In the genomic region with DNA sequence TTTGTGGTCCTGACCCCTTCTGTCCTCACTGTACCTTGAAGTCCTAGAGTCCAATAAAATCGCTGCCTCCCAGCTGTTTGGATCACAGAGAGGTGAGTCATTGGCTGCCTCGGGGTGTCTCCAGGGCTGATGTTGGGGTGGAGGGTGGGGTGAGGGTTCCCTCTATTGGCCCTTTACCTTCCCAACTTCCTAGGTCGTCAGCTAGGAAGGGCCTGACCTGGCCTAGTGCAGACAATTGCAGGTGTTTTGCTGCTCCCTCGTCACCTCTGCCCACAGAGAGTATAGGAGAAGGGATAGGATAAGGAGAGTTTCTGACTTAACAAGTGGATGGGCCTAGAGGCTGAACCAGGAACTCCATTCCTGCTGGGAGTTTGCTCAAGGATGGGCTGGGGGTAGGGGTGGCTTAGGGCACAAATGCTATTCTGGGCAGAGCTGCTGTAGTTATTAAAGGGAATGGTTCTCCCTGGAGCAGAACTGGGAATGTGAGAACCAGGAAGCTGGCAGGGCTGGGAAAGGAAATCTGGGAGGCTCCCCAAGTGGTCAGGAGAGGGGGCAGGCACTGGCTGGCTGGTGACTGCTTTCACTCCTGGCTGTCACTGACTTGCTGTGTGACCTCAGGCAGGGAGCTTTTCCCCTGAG, we compare ENCODE assay signal across 8 cellular contexts. TPM values are rescaled to one million over a fixed set of nuclear protein-coding genes. Genes with fewer than 3 reads are reported as not detected.
DNase-seq lines count a peak whose midpoint lies in the region; ATAC-seq, FAIRE-seq and TF ChIP-seq lines count a peak whose summit lies in the region.

No MANE protein-coding gene starts in this region.

- TF ChIP-seq CTCF in astrocyte (IDR thresholded peaks at IDR 0.05; ENCODE audit: insufficient read depth, low read depth, low read length) = no peak

- H3K36me3 Mint-ChIP-seq in IgD-negative memory B cell = no peaks in the 10 kb centered on the region
- no peaks in the 10 kb centered on the region for H3K36me3 Mint-ChIP-seq in astrocyte (ENCODE audit: low read depth, unreplicated experiment)
- peaks cover 23% of the 10 kb centered on the region for H3K36me3 Mint-ChIP-seq in stimulated activated effector memory CD8-positive, alpha-beta T cell treated with anti-CD3 and anti-CD28 coated beads, Interleukin-12 subunit alpha, Interleukin-12 subunit beta, amount 100 ng/mL, for 72 hours

- no peak overlapping the region for H2AFZ ChIP-seq in astrocyte (ENCODE audit: low read depth, low read length)

- H3K27ac Mint-ChIP-seq in IgD-negative memory B cell = peak overlapping the region; percentile 96 to 98 (median 98)
- peak overlapping the region; percentile 47 for H3K27ac Mint-ChIP-seq in astrocyte (ENCODE audit: unreplicated experiment)
- H3K27ac Mint-ChIP-seq in stimulated activated effector memory CD8-positive, alpha-beta T cell treated with anti-CD3 and anti-CD28 coated beads, Interleukin-12 subunit alpha, Interleukin-12 subunit beta, amount 100 ng/mL, for 72 hours = no peak overlapping the region

- peak overlapping the region; percentile 89 for H3K9ac ChIP-seq in astrocyte (ENCODE audit: low read length)
- H3K9ac ChIP-seq in iPS-15b (ENCODE audit: low read depth, low read length) = peak overlapping the region; percentile 60

- no peaks in the 10 kb centered on the region for H3K27me3 ChIP-seq in astrocyte (ENCODE audit: insufficient read depth, low read length)
- H3K27me3 ChIP-seq in iPS-15b (ENCODE audit: control insufficient read depth, insufficient read depth, low read length) = peaks cover 19% of the 10 kb centered on the region

- H3K9me3 ChIP-seq in astrocyte (ENCODE audit: insufficient read depth, low read depth, low read length) (no peaks in the 10 kb centered on the region), iPS-15b (ENCODE audit: control insufficient read depth, insufficient read depth, low read length) (no peaks in the 10 kb centered on the region)

- H3K4me1 ChIP-seq in astrocyte (ENCODE audit: insufficient read depth, low read length) (peaks cover 24% of the 10 kb centered on the region), iPS-15b (ENCODE audit: control insufficient read depth, insufficient read depth, low read length) (peaks cover 14% of the 10 kb centered on the region)

- H3K4me3 ChIP-seq in astrocyte (ENCODE audit: insufficient read depth, low read depth, low read length) (peak overlapping the region; percentile 85), iPS-15b (ENCODE audit: low read depth, low read length) (peak overlapping the region; percentile 72)

- H3K9me3 Mint-ChIP-seq in IgD-negative memory B cell (no peaks in the 10 kb centered on the region), astrocyte (ENCODE audit: unreplicated experiment) (no peaks in the 10 kb centered on the region)
- no peaks in the 10 kb centered on the region for H3K9me3 Mint-ChIP-seq in stimulated activated effector memory CD8-positive, alpha-beta T cell treated with anti-CD3 and anti-CD28 coated beads, Interleukin-12 subunit alpha, Interleukin-12 subunit beta, amount 100 ng/mL, for 72 hours

- H4K20me1 ChIP-seq in astrocyte (ENCODE audit: insufficient read depth, low read length) = peaks cover 30% of the 10 kb centered on the region

- H3K27ac ChIP-seq in astrocyte (ENCODE audit: low read depth, low read length) = no peak overlapping the region

- ATAC-seq in stimulated activated effector memory CD8-positive, alpha-beta T cell treated with anti-CD3 and anti-CD28 coated beads, Interleukin-12 subunit alpha, Interleukin-12 subunit beta, amount 100 ng/mL, for 72 hours = no peak

- H3K79me2 ChIP-seq in astrocyte (ENCODE audit: insufficient read depth, low read length) = no peaks in the 10 kb centered on the region

- peaks cover 7% of the 10 kb centered on the region for H3K27me3 Mint-ChIP-seq in IgD-negative memory B cell
- H3K27me3 Mint-ChIP-seq in astrocyte (ENCODE audit: low read depth, unreplicated experiment) = peaks cover 12% of the 10 kb centered on the region

- H3K4me1 Mint-ChIP-seq in IgD-negative memory B cell = peaks cover 13 to 24% (median 19%) of the 10 kb centered on the region in 3 donors
- peaks cover 7% of the 10 kb centered on the region for H3K4me1 Mint-ChIP-seq in astrocyte (ENCODE audit: low read depth, unreplicated experiment)
- peaks cover 48% of the 10 kb centered on the region for H3K4me1 Mint-ChIP-seq in stimulated activated effector memory CD8-positive, alpha-beta T cell treated with anti-CD3 and anti-CD28 coated beads, Interleukin-12 subunit alpha, Interleukin-12 subunit beta, amount 100 ng/mL, for 72 hours

- peak overlapping the region; percentile 94 for H3K4me2 ChIP-seq in astrocyte (ENCODE audit: low read length)

- H3K36me3 ChIP-seq in astrocyte (ENCODE audit: insufficient read depth, low read length) = no peaks in the 10 kb centered on the region
- peaks cover 2% of the 10 kb centered on the region for H3K36me3 ChIP-seq in iPS-15b (ENCODE audit: control insufficient read depth, insufficient read depth, low read length)

- no peak for FAIRE-seq in astrocyte (lab: Jason Lieb, UNC)

- peak overlapping the region; percentile 89 to 97 (median 92) for H3K4me3 Mint-ChIP-seq in IgD-negative memory B cell
- peak overlapping the region; percentile 96 for H3K4me3 Mint-ChIP-seq in astrocyte (ENCODE audit: unreplicated experiment)
- H3K4me3 Mint-ChIP-seq in stimulated activated effector memory CD8-positive, alpha-beta T cell treated with anti-CD3 and anti-CD28 coated beads, Interleukin-12 subunit alpha, Interleukin-12 subunit beta, amount 100 ng/mL, for 72 hours = peak overlapping the region; percentile 95

- DNase-seq in DMS53 treated with DMSO at 0.1 percent for 48 hours (lab: John Stamatoyannopoulos, UW; ENCODE audit: unreplicated experiment) = peak; percentile 41
- no peak for DNase-seq in astrocyte (ENCODE audit: low read depth)
- no peak for DNase-seq in stimulated activated effector memory CD8-positive, alpha-beta T cell treated with anti-CD3 and anti-CD28 coated beads, Interleukin-12 subunit alpha, Interleukin-12 subunit beta, amount 100 ng/mL, for 72 hours (ENCODE audit: low spot score in 2 of 2)
- DNase-seq in stimulated activated CD4-positive, alpha-beta T cell treated with anti-CD3 and anti-CD28 coated beads, Interleukin-12 subunit alpha, Interleukin-12 subunit beta, amount 100 ng/mL, for 4 hours = no peak
- no peak for DNase-seq in ureter (ENCODE audit: low spot score)
- DNase-seq in iPS-NIHi11 (ENCODE audit: low spot score) = no peak

RNA-seq across cellular contexts. Expression of gene TP53INP2, which starts 1.4 kb away (rescaled TPM):
- polyA plus RNA-seq in IgD-negative memory B cell = 1.3 TPM
- total RNA-seq in astrocyte (19.6 and 22.7 TPM in 2 replicates), ureter (31.9 TPM)

RNA-seq across cellular contexts. Expression of gene PIGU, which starts 28.6 kb away (rescaled TPM):
- 19.8 TPM for polyA plus RNA-seq in IgD-negative memory B cell
- total RNA-seq in astrocyte (16.7 and 17.4 TPM in 2 replicates), ureter (33.5 TPM)
